ENCODE assay signal across 8 cellular contexts in genomic region chr3:10224794-10225660, GRCh38. TPM values are rescaled to one million over a fixed set of nuclear protein-coding genes. Genes with fewer than 3 reads are reported as not detected.
DNase-seq lines count a peak whose midpoint lies in the region; ATAC-seq and TF ChIP-seq lines count a peak whose summit lies in the region.

No MANE protein-coding gene starts in this region.

- intact Hi-C loops in left colon (cut with DNase I, micrococcal nuclease), result loop anchor here in 1 of 2 donors (2.0 kb wide), 1 partner anchor 60 kb away; the partner anchor contains the start of gene IRAK2

- ATAC-seq in activated CD4-positive, CD25-positive, alpha-beta regulatory T cell treated with anti-CD3 and anti-CD28 coated beads, Interleukin-2, amount 50 U/mL, for 24 hours, result peak; percentile 39 to 44
- ATAC-seq in left colon, result peak; percentile 88
- no peak for ATAC-seq in HG03039 (IDR thresholded peaks at IDR 0.05; ENCODE audit: unreplicated experiment)

- DNase-seq in GM03348 (ENCODE audit: low spot score), result peak; percentile 86
- DNase-seq in HFF-Myc (ENCODE audit: extremely low read depth, low read depth), result no peak
- peak; percentile 74 for DNase-seq in NCI-H345 (lab: John Stamatoyannopoulos, UW)
- peak; percentile 70 for DNase-seq in choroid plexus epithelial cell (ENCODE audit: low read depth)
- DNase-seq in left colon, result peak; percentile 73
- DNase-seq in stimulated activated CD4-positive, alpha-beta T cell treated with anti-CD3 and anti-CD28 coated beads, Interleukin-4, amount 100 ng/mL, for 48 hours (ENCODE audit: low read depth in 2 of 2), result peak; percentile 54 to 58

- H3K4me3 ChIP-seq in HFF-Myc (replicated peaks; ENCODE audit: low read depth, low read length), result no peak overlapping the region
- no peak overlapping the region for H3K4me3 ChIP-seq in choroid plexus epithelial cell (ENCODE audit: low read depth, low read length)

- TF ChIP-seq CTCF in HFF-Myc (IDR thresholded peaks at IDR 0.05; ENCODE audit: low read depth, low read length, missing control alignments), result peak; percentile 69
- peak; percentile 84 for TF ChIP-seq CTCF in choroid plexus epithelial cell (conservative IDR thresholded peaks at IDR 0.05; ENCODE audit: low read depth, low read length)

RNA-seq across cellular contexts. Expression of gene TATDN2, which starts 23.2 kb away (rescaled TPM):
- 10 to 100 TPM; 30.2 to 37.9 TPM for total RNA-seq in left colon
